1 cellular context compared by ENCODE assay signal in genomic region chr9:35914307-35914807, GRCh38.
TF ChIP-seq lines count a peak whose summit lies in the region.

No MANE protein-coding gene starts in this region.

TF ChIP-seq in endothelial cell of umbilical vein, 7 proteins besides CTCF, POLR2A, EP300 and RAD21:
- TF ChIP-seq MYC (IDR thresholded peaks at IDR 0.05; ENCODE audit: low read depth, low read length) (no peak), FOS (IDR thresholded peaks at IDR 0.05; ENCODE audit: borderline replicate concordance, insufficient read depth, low read length) (no peak), JUN (IDR thresholded peaks at IDR 0.05; ENCODE audit: borderline replicate concordance, insufficient read depth, insufficient read length, low read depth) (no peak), MAX (IDR thresholded peaks at IDR 0.05; ENCODE audit: insufficient read depth, insufficient read length) (no peak), GATA2 (IDR thresholded peaks at IDR 0.05; ENCODE audit: insufficient read depth, insufficient read length, low read depth, low read length) (no peak), EZH2 (IDR thresholded peaks at IDR 0.05; ENCODE audit: borderline replicate concordance, low read depth, low read length, severe bottlenecking) (no peak), POLR2AphosphoS5 (IDR thresholded peaks at IDR 0.05; ENCODE audit: insufficient read depth, low read depth, low read length) (no peak)
